22 cellular contexts compared by ENCODE assay signal in genomic region chr2:171254666-171255065, GRCh38.
DNase-seq lines count a peak whose midpoint lies in the region; ATAC-seq and TF ChIP-seq lines count a peak whose summit lies in the region.
"Had no signal": no experiment of that assay in that cellular context is flagged by ENCODE, and none has a peak within 500 bp of the region (broad histone marks: within the 10 kb centered on the region; RNA-seq: fewer than 3 reads in every experiment).

No MANE protein-coding gene starts in this region.

- H3K27ac ChIP-seq in esophagus muscularis mucosa (replicated peaks in 1 of 4): peak overlapping the region; percentile 36 to 74 (median 60)
- peak overlapping the region; percentile 17 for H3K27ac ChIP-seq in muscle layer of colon (ENCODE audit: low read depth, low read length)
- H3K27ac ChIP-seq in rectal smooth muscle tissue (ENCODE audit: low read depth, low read length): peak overlapping the region; percentile 66
- H3K27ac ChIP-seq in transverse colon: peak overlapping the region in 3 of 4 donors; percentile 32 to 44 (median 43)
- H3K27ac ChIP-seq: A549; BLaER1 treated with 17β-estradiol and CSF1 and Interleukin-3, amounts not matched to agents 10 nM and 100 nM had no signal

- in situ Hi-C loops in transverse colon (cut with MboI; ENCODE audit: low pct_ligation_motif_present in 1 of 4, low pct_unique_long_range_greater_than_20kb in 1 of 4, low sequenced_read_pairs in 3 of 4): no loop called here

- TF ChIP-seq CTCF in esophagus muscularis mucosa (IDR thresholded peaks at IDR 0.05) (no peak), transverse colon (IDR thresholded peaks at IDR 0.05) (no peak)

- no peak for ATAC-seq in GM21423 (IDR thresholded peaks at IDR 0.05; ENCODE audit: unreplicated experiment)
- ATAC-seq: A549, GM12878, GM23338, HCT116 had no signal

- TF ChIP-seq POLR2A in esophagus muscularis mucosa (IDR thresholded peaks at IDR 0.05; ENCODE audit: low read depth) (no peak), transverse colon (IDR thresholded peaks at IDR 0.05) (no peak)

- H3K4me3 ChIP-seq in esophagus muscularis mucosa (no peak overlapping the region), muscle layer of colon (ENCODE audit: low read depth in 1 of 2, low read length in 2 of 2) (no peak overlapping the region), rectal smooth muscle tissue (ENCODE audit: low read length) (no peak overlapping the region), transverse colon (no peak overlapping the region)
- H3K4me3 ChIP-seq: A549; BLaER1 treated with 17β-estradiol and CSF1 and Interleukin-3, amounts not matched to agents 10 nM and 100 nM; GM12878; GM23338 had no signal

- H3K9ac ChIP-seq in muscle layer of colon (ENCODE audit: low read length): no peak overlapping the region
- H3K9ac ChIP-seq in rectal smooth muscle tissue (ENCODE audit: low read length): no peak overlapping the region
- H3K9ac ChIP-seq: BLaER1 treated with 17β-estradiol and CSF1 and Interleukin-3, amounts not matched to agents 10 nM and 100 nM had no signal

- intact Hi-C loops in esophagus muscularis mucosa (cut with DNase I) (no loop called here), transverse colon (cut with DNase I; ENCODE audit: low total_unique reads) (no loop called here)

- peaks cover 0 to 6% (median 2%) of the 10 kb centered on the region in 4 donors for H3K9me3 ChIP-seq in esophagus muscularis mucosa
- H3K9me3 ChIP-seq in muscle layer of colon (ENCODE audit: low read length): no peaks in the 10 kb centered on the region
- peaks cover 0 to 10% of the 10 kb centered on the region in 2 donors for H3K9me3 ChIP-seq in transverse colon
- H3K9me3 ChIP-seq: A549, BE2C had no signal

- TF ChIP-seq EP300 in esophagus muscularis mucosa (IDR thresholded peaks at IDR 0.05): no peak
- no peak for TF ChIP-seq EP300 in transverse colon (IDR thresholded peaks at IDR 0.05; ENCODE audit: low read depth)

- H3K4me1 ChIP-seq in esophagus muscularis mucosa (peaks cover 0 to 20% (median 16%) of the 10 kb centered on the region in 4 donors), muscle layer of colon (ENCODE audit: insufficient read depth, low read length) (peaks cover 18% of the 10 kb centered on the region), rectal smooth muscle tissue (ENCODE audit: control insufficient read depth, insufficient read depth, low read length) (peaks cover 4% of the 10 kb centered on the region), transverse colon (peaks cover 0 to 3% (median 0%) of the 10 kb centered on the region in 4 donors)
- H3K4me1 ChIP-seq: A549; BE2C; BLaER1 treated with 17β-estradiol and CSF1 and Interleukin-3, amounts not matched to agents 10 nM and 100 nM had no signal

- DNase-seq in esophagus muscularis mucosa (ENCODE audit: extremely low spot score) (no peak), transverse colon (no peak), cortex of kidney (lab: John Stamatoyannopoulos, UW) (no peak)
- no peak for DNase-seq in stimulated activated CD4-positive, alpha-beta T cell treated with anti-CD3 and anti-CD28 coated beads, Interleukin-12 subunit alpha, Interleukin-12 subunit beta, amount 100 ng/mL, for 4 hours
- DNase-seq: 8988T; ACHN; BE2C; CD4-positive, alpha-beta T cell; CD8-positive, alpha-beta memory T cell; DMS 273 treated with DMSO at 0.1 percent for 48 hours; DMS79; EL; GDM1; H9 had no signal

- H3K27me3 ChIP-seq in esophagus muscularis mucosa (no peaks in the 10 kb centered on the region), muscle layer of colon (ENCODE audit: control insufficient read depth in 1 of 2, insufficient read depth in 2 of 2, low read length in 2 of 2) (no peaks in the 10 kb centered on the region), rectal smooth muscle tissue (ENCODE audit: control insufficient read depth, insufficient read depth, low read length) (no peaks in the 10 kb centered on the region), transverse colon (no peaks in the 10 kb centered on the region)
- H3K27me3 ChIP-seq: BE2C; BLaER1 treated with 17β-estradiol and CSF1 and Interleukin-3, amounts not matched to agents 10 nM and 100 nM had no signal

- H3K36me3 ChIP-seq in esophagus muscularis mucosa (no peaks in the 10 kb centered on the region), muscle layer of colon (ENCODE audit: insufficient read depth, low read length) (no peaks in the 10 kb centered on the region), rectal smooth muscle tissue (ENCODE audit: control insufficient read depth, insufficient read depth, low read length) (no peaks in the 10 kb centered on the region), transverse colon (no peaks in the 10 kb centered on the region)
- H3K36me3 ChIP-seq: BE2C; BLaER1 treated with 17β-estradiol and CSF1 and Interleukin-3, amounts not matched to agents 10 nM and 100 nM had no signal
